Comparison of ENCODE assay signal across 17 cellular contexts in the genomic region with DNA sequence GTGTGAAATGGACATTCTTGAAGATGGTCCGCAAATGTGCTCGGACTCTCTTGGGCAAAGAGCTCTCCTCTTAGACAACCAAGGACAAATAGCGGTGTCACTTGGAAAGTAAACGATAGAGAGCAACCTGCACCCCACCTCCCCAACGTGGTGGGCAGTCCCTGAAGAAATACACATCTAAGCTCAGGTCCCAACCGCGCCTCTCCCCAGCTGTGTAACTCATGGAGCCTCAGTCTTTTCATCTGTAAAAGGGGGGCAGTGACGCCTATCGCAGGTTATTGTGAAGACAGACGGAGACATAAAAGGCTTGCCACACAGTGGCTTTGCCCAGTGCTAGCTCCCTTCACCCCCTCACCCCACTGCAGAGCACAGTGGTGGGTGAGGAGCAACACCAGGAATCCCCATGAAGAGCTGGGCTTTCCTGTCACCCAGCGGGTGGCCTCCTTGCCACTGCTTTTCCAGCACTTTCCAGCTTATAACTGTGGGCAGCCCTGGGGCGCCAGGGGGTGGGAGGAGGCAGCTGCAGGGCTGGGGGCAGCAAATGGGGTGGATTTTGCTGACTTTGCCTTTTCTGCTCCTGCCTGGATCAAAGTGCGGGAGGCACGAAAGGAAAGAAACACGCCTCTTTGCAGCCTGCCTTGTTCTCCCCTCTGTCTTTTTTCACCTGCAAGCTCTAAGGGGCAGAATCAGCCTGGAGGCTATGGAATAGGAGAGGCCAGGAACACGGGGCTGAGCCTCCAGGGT.
DNase-seq lines count a peak whose midpoint lies in the region; ATAC-seq, FAIRE-seq and TF ChIP-seq lines count a peak whose summit lies in the region.
"Had no signal": no experiment of that assay in that cellular context is flagged by ENCODE, and none has a peak within 500 bp of the region (broad histone marks: within the 10 kb centered on the region; RNA-seq: fewer than 3 reads in every experiment).

No MANE protein-coding gene starts in this region.

- no TSS peak for BruUV-seq in K562 (replicated peaks; lab: Mats Ljungman, UMichigan)

- H4K20me1 ChIP-seq in K562 (replicated peaks; ENCODE audit: control insufficient read depth, insufficient read depth, low read length) (no peaks in the 10 kb centered on the region), neural progenitor cell (ENCODE audit: low read depth) (no peaks in the 10 kb centered on the region)

- 50% methylated on average over 15 of the region's 16 CpGs for WGBS in A549 (ENCODE audit: missing lambda C conversion rate)
- 0% methylated on average over 15 of the region's 16 CpGs for WGBS in K562 (ENCODE audit: insufficient coverage, low coverage, missing lambda C conversion rate)
- WGBS in sigmoid colon, 2 donors: 72 to 81% methylated on average over 16 of the region's 16 CpGs

- H3K4me3 Mint-ChIP-seq in neural progenitor cell: no peak overlapping the region
- H3K4me3 Mint-ChIP-seq: CD14-positive monocyte; CD8-positive, alpha-beta T cell; IgD-negative memory B cell had no signal

- FAIRE-seq in A549 (lab: Jason Lieb, UNC): no peak
- FAIRE-seq in K562 (lab: Jason Lieb, UNC): no peak
- FAIRE-seq: A204.1, D721Med, H54 had no signal

- no peak for TF ChIP-seq CTCF in A549 (IDR thresholded peaks at IDR 0.05)
- no peak for TF ChIP-seq CTCF in HEK293 (tag by site-specific recombination; IDR thresholded peaks at IDR 0.05)
- no peak for TF ChIP-seq CTCF in K562 (IDR thresholded peaks at IDR 0.05 in 2 of 3, conservative IDR thresholded peaks at IDR 0.05 in 1 of 3; ENCODE audit: insufficient read depth in 2 of 3, low read depth in 1 of 3, low read length in 3 of 3)
- TF ChIP-seq CTCF in sigmoid colon (IDR thresholded peaks at IDR 0.05): no peak
- no peak for TF ChIP-seq CTCF in neural progenitor cell (IDR thresholded peaks at IDR 0.05)

- CTCF ChIA-PET in A549 (lab: Yijun Ruan, JAX) (interaction anchor here (0.8 to 1.7 kb wide), 4 partner anchors 31 to 279 kb away, joined by 3 to 6 read pairs (median 4); no protein-coding TSS in a partner anchor), HEK293 (lab: Yijun Ruan, JAX) (interaction anchor here (0.7 to 1.2 kb wide), 3 partner anchors 25 to 96 kb away, joined by 3 read pairs; no protein-coding TSS in a partner anchor), K562 (lab: Yijun Ruan, JAX; ENCODE audit: low intra/inter-chr PET ratio) (no interaction called here)

- no peaks in the 10 kb centered on the region for H3K9me3 ChIP-seq in A549
- no peaks in the 10 kb centered on the region for H3K9me3 ChIP-seq in HEK293 (ENCODE audit: control insufficient read depth, insufficient read depth, low read depth, low read length)
- H3K9me3 ChIP-seq in K562 (replicated peaks; ENCODE audit: control insufficient read depth, insufficient read depth, low read depth, low read length): no peaks in the 10 kb centered on the region
- H3K9me3 ChIP-seq in sigmoid colon: no peaks in the 10 kb centered on the region
- no peaks in the 10 kb centered on the region for H3K9me3 ChIP-seq in neural progenitor cell (ENCODE audit: low read depth)

- H3K9me1 ChIP-seq in K562 (ENCODE audit: control insufficient read depth, insufficient read depth, low read length): no peaks in the 10 kb centered on the region

- no peak overlapping the region for H3K27ac Mint-ChIP-seq in neural progenitor cell
- H3K27ac Mint-ChIP-seq: CD14-positive monocyte; CD8-positive, alpha-beta T cell had no signal

- no peak for TF ChIP-seq EP300 in A549 (IDR thresholded peaks at IDR 0.05)
- no peak for TF ChIP-seq EP300 in K562 (IDR thresholded peaks at IDR 0.05; ENCODE audit: low read length)
- TF ChIP-seq EP300 in sigmoid colon (IDR thresholded peaks at IDR 0.05): no peak

- intact Hi-C loops in K562 (cut with micrococcal nuclease) (no loop called here), sigmoid colon (cut with DNase I) (no loop called here)

- H3K27me3 ChIP-seq in K562 (ENCODE audit: control insufficient read depth in 2 of 2, insufficient read depth in 2 of 2, low read length in 2 of 2) (peaks cover 13 to 46% of the 10 kb centered on the region in 2 experiments; a peak in 4 of 5 replicates), sigmoid colon (no peaks in the 10 kb centered on the region), neural progenitor cell (no peaks in the 10 kb centered on the region)

- no peak for TF ChIP-seq RAD21 in A549 (conservative IDR thresholded peaks at IDR 0.05 in 1 of 2, IDR thresholded peaks at IDR 0.05 in 1 of 2)
- TF ChIP-seq RAD21 in K562 (CRISPR knock-in tag; conservative IDR thresholded peaks at IDR 0.05 in 1 of 2, IDR thresholded peaks at IDR 0.05 in 1 of 2): no peak

- POLR2A ChIA-PET in A549 (lab: Yijun Ruan, JAX) (no interaction called here), HEK293 (lab: Yijun Ruan, JAX) (no interaction called here), K562 (lab: Yijun Ruan, JAX) (no interaction called here)

- peaks cover 17% of the 10 kb centered on the region for H3K4me1 Mint-ChIP-seq in neural progenitor cell

- no peak for ATAC-seq in A549
- no peak for ATAC-seq in K562
- ATAC-seq: CD8-positive, alpha-beta T cell; HCT116 had no signal

- no peaks in the 10 kb centered on the region for H3K9me3 Mint-ChIP-seq in neural progenitor cell
- H3K9me3 Mint-ChIP-seq: CD14-positive monocyte; CD8-positive, alpha-beta T cell had no signal

- H3K27ac ChIP-seq in A549: no peak overlapping the region
- H3K27ac ChIP-seq in HEK293 (ENCODE audit: extremely low read depth, low read depth, low read length): no peak overlapping the region
- H3K27ac ChIP-seq in K562 (ENCODE audit: extremely low read depth, low read depth, low read length): no peak overlapping the region
- no peak overlapping the region for H3K27ac ChIP-seq in sigmoid colon
- H3K27ac ChIP-seq in neural progenitor cell: no peak overlapping the region

- in situ Hi-C loops in K562 (cut with MboI): no loop called here

- TF ChIP-seq POLR2A in A549 (IDR thresholded peaks at IDR 0.05; ENCODE audit: low read length) (no peak), K562 (conservative IDR thresholded peaks at IDR 0.05) (no peak), sigmoid colon (IDR thresholded peaks at IDR 0.05) (no peak)

- H3K27me3 Mint-ChIP-seq in neural progenitor cell (ENCODE audit: insufficient read depth, low read depth): peaks cover 6% of the 10 kb centered on the region

- no peak overlapping the region for H2AFZ ChIP-seq in K562 (ENCODE audit: low read depth, low read length)
- H2AFZ ChIP-seq in neural progenitor cell (replicated peaks): no peak overlapping the region

- H3K9ac ChIP-seq in K562 (ENCODE audit: insufficient read depth in 1 of 2, low read depth in 2 of 2, low read length in 2 of 2): no peak overlapping the region
- no peak overlapping the region for H3K9ac ChIP-seq in neural progenitor cell

- DNase-seq in A549 (ENCODE audit: low read depth in 1 of 2, low spot score in 1 of 2): no peak
- DNase-seq in K562 (ENCODE audit: extremely low read depth in 1 of 4, low spot score in 3 of 4): no peak
- DNase-seq in sigmoid colon: peak; percentile 21
- DNase-seq in neural progenitor cell (ENCODE audit: low spot score): no peak
- no peak for DNase-seq in T-helper 9 cell
- no peak for DNase-seq in activated CD8-positive, alpha-beta memory T cell treated with anti-CD3 and anti-CD28 coated beads, Interleukin-2, amount 50 U/mL, for 4 hours
- DNase-seq: CD8-positive, alpha-beta T cell; COR-L47; DMS153; GF-D8 had no signal

- H3K4me2 ChIP-seq in A549 (no peak overlapping the region), K562 (ENCODE audit: insufficient read depth, low read length) (no peak overlapping the region), neural progenitor cell (no peak overlapping the region)

- H3K4me3 ChIP-seq in A549 (no peak overlapping the region), HEK293 (ENCODE audit: low read depth, low read length) (no peak overlapping the region), K562 (no peak overlapping the region), sigmoid colon (no peak overlapping the region), neural progenitor cell (no peak overlapping the region)

- H3K36me3 Mint-ChIP-seq in neural progenitor cell: no peaks in the 10 kb centered on the region
- H3K36me3 Mint-ChIP-seq: CD14-positive monocyte; CD8-positive, alpha-beta T cell had no signal

- H3K36me3 ChIP-seq in HEK293 (ENCODE audit: control insufficient read depth in 2 of 2, insufficient read depth in 1 of 2, low read length in 2 of 2) (no peaks in the 10 kb centered on the region), K562 (ENCODE audit: control insufficient read depth, insufficient read depth, low read length) (no peaks in the 10 kb centered on the region), sigmoid colon (no peaks in the 10 kb centered on the region), neural progenitor cell (no peaks in the 10 kb centered on the region)

- no peaks in the 10 kb centered on the region for H3F3A ChIP-seq in neural progenitor cell (ENCODE audit: low read depth)

- H3K79me2 ChIP-seq in K562 (ENCODE audit: control insufficient read depth, insufficient read depth, low read length) (no peaks in the 10 kb centered on the region), neural progenitor cell (ENCODE audit: low read depth) (no peaks in the 10 kb centered on the region)

- H3K4me1 ChIP-seq in A549 (no peaks in the 10 kb centered on the region), HEK293 (ENCODE audit: control insufficient read depth, insufficient read depth, low read length) (no peaks in the 10 kb centered on the region), K562 (replicated peaks in 1 of 2; ENCODE audit: control insufficient read depth in 2 of 2, insufficient read depth in 2 of 2, low read length in 2 of 2) (peaks cover 0 to 3% of the 10 kb centered on the region in 2 experiments; a peak in 1 of 5 replicates), sigmoid colon (no peaks in the 10 kb centered on the region), neural progenitor cell (no peaks in the 10 kb centered on the region)

TF ChIP-seq in HEK293, 187 proteins besides CTCF, POLR2A, EP300 and RAD21 (continues in another document):
- TF ChIP-seq, protein P1, sequence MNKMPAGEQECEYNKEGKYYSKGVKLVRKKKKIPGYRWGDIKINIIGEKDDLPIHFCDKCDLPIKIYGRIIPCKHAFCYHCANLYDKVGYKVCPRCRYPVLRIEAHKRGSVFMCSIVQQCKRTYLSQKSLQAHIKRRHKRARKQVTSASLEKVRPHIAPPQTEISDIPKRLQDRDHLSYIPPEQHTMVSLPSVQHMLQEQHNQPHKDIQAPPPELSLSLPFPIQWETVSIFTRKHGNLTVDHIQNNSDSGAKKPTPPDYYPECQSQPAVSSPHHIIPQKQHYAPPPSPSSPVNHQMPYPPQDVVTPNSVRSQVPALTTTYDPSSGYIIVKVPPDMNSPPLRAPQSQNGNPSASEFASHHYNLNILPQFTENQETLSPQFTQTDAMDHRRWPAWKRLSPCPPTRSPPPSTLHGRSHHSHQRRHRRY (tag by site-specific recombination; IDR thresholded peaks at IDR 0.05): no peak

TF ChIP-seq in K562, 482 proteins besides CTCF, POLR2A, EP300 and RAD21 (continues in another document):
- TF ChIP-seq RB1 (IDR thresholded peaks at IDR 0.05; ENCODE audit: low read depth): no peak
